Comparison of ENCODE assay signal across 9 cellular contexts in genomic region chr12:80632835-80633234, GRCh38.
DNase-seq lines count a peak whose midpoint lies in the region; ATAC-seq and TF ChIP-seq lines count a peak whose summit lies in the region.
"Had no signal": no experiment of that assay in that cellular context is flagged by ENCODE, and none has a peak within 500 bp of the region (broad histone marks: within the 10 kb centered on the region; RNA-seq: fewer than 3 reads in every experiment).

No MANE protein-coding gene starts in this region.

- CTCF ChIA-PET in CD8-positive, alpha-beta T cell (lab: Charles Lee), result no interaction called here

- H3K27me3 Mint-ChIP-seq in stimulated activated naive B cell treated with anti-CD40 and anti-IgM and Interleukin-4, amounts not matched to agents 10 μg/mL and 1 μg/mL and 100 μg/mL, for 72 hours, result no peaks in the 10 kb centered on the region
- no peaks in the 10 kb centered on the region for H3K27me3 Mint-ChIP-seq in CD8-positive, alpha-beta T cell (ENCODE audit: low read depth)

- no peaks in the 10 kb centered on the region for H3K36me3 ChIP-seq in adipocyte (ENCODE audit: control insufficient read depth, insufficient read depth, low read length, severe bottlenecking)
- no peaks in the 10 kb centered on the region for H3K36me3 ChIP-seq in lower lobe of right lung
- H3K36me3 ChIP-seq in CD8-positive, alpha-beta T cell (ENCODE audit: insufficient read depth, low read length), result no peaks in the 10 kb centered on the region
- H3K36me3 ChIP-seq: sigmoid colon had no signal

- H3K4me1 Mint-ChIP-seq in stimulated activated naive B cell treated with anti-CD40 and anti-IgM and Interleukin-4, amounts not matched to agents 10 μg/mL and 1 μg/mL and 100 μg/mL, for 72 hours, result no peaks in the 10 kb centered on the region
- no peaks in the 10 kb centered on the region for H3K4me1 Mint-ChIP-seq in CD8-positive, alpha-beta T cell (ENCODE audit: low read depth)

- H3K27ac ChIP-seq in lower lobe of right lung, result no peak overlapping the region
- no peak overlapping the region for H3K27ac ChIP-seq in CD8-positive, alpha-beta T cell (ENCODE audit: low read depth, low read length)
- H3K27ac ChIP-seq: sigmoid colon had no signal

- H3K9me3 Mint-ChIP-seq in stimulated activated naive B cell treated with anti-CD40 and anti-IgM and Interleukin-4, amounts not matched to agents 10 μg/mL and 1 μg/mL and 100 μg/mL, for 72 hours, result peaks cover 1 to 3% of the 10 kb centered on the region in 2 donors
- peaks cover 2% of the 10 kb centered on the region for H3K9me3 Mint-ChIP-seq in CD8-positive, alpha-beta T cell

- H3K36me3 Mint-ChIP-seq in stimulated activated naive B cell treated with anti-CD40 and anti-IgM and Interleukin-4, amounts not matched to agents 10 μg/mL and 1 μg/mL and 100 μg/mL, for 72 hours, result no peaks in the 10 kb centered on the region
- no peaks in the 10 kb centered on the region for H3K36me3 Mint-ChIP-seq in CD8-positive, alpha-beta T cell

- TF ChIP-seq CTCF in lower lobe of right lung (IDR thresholded peaks at IDR 0.05), result peak; percentile 6
- TF ChIP-seq CTCF in CD8-positive, alpha-beta T cell (IDR thresholded peaks at IDR 0.05), result no peak

- ATAC-seq in lower lobe of right lung (peak in 1 of 2 donors; percentile 7), GM21786 (IDR thresholded peaks at IDR 0.05; ENCODE audit: unreplicated experiment) (no peak)
- no peak for ATAC-seq in stimulated activated naive B cell treated with anti-CD40 and anti-IgM and Interleukin-4, amounts not matched to agents 10 μg/mL and 1 μg/mL and 100 μg/mL, for 72 hours (replicated peaks)
- no peak for ATAC-seq in CD8-positive, alpha-beta T cell

- intact Hi-C loops in lower lobe of right lung (cut with DNase I), result no loop called here
- intact Hi-C loops in CD8-positive, alpha-beta T cell (cut with DNase I, micrococcal nuclease), result no loop called here

- POLR2A ChIA-PET in CD8-positive, alpha-beta T cell (lab: Charles Lee), result no interaction called here

- DNase-seq in EH (ENCODE audit: low read depth) (peak; percentile 29), HuH-7 (ENCODE audit: low spot score) (peak; percentile 39), adipocyte (ENCODE audit: low read depth) (peak; percentile 4), lower lobe of right lung (no peak)
- DNase-seq in activated CD8-positive, alpha-beta memory T cell treated with anti-CD3 and anti-CD28 coated beads, Interleukin-2, amount 50 U/mL, for 4 hours, result no peak
- no peak for DNase-seq in stimulated activated naive B cell treated with anti-CD40 and anti-IgM and Interleukin-4, amounts not matched to agents 10 μg/mL and 1 μg/mL and 100 μg/mL, for 72 hours
- DNase-seq in CD8-positive, alpha-beta T cell, result no peak
- DNase-seq: sigmoid colon had no signal

- H3K27me3 ChIP-seq in adipocyte (replicated peaks; ENCODE audit: control insufficient read depth, insufficient read depth, low read length) (no peaks in the 10 kb centered on the region), lower lobe of right lung (ENCODE audit: low read depth) (no peaks in the 10 kb centered on the region)
- H3K27me3 ChIP-seq in CD8-positive, alpha-beta T cell (ENCODE audit: insufficient read depth, low read length), result no peaks in the 10 kb centered on the region
- H3K27me3 ChIP-seq: sigmoid colon had no signal

- no peak overlapping the region for H3K27ac Mint-ChIP-seq in stimulated activated naive B cell treated with anti-CD40 and anti-IgM and Interleukin-4, amounts not matched to agents 10 μg/mL and 1 μg/mL and 100 μg/mL, for 72 hours
- H3K27ac Mint-ChIP-seq in CD8-positive, alpha-beta T cell, result no peak overlapping the region

- H3K4me3 Mint-ChIP-seq in stimulated activated naive B cell treated with anti-CD40 and anti-IgM and Interleukin-4, amounts not matched to agents 10 μg/mL and 1 μg/mL and 100 μg/mL, for 72 hours, result no peak overlapping the region
- H3K4me3 Mint-ChIP-seq in CD8-positive, alpha-beta T cell, result no peak overlapping the region

- H3K4me1 ChIP-seq in adipocyte (ENCODE audit: control insufficient read depth, insufficient read depth, low read length) (peaks cover 7% of the 10 kb centered on the region), lower lobe of right lung (no peaks in the 10 kb centered on the region)
- H3K4me1 ChIP-seq in CD8-positive, alpha-beta T cell (ENCODE audit: insufficient read depth, low read length), result no peaks in the 10 kb centered on the region
- H3K4me1 ChIP-seq: sigmoid colon had no signal

- H3K4me3 ChIP-seq in adipocyte (ENCODE audit: low read length) (no peak overlapping the region), lower lobe of right lung (no peak overlapping the region)
- H3K4me3 ChIP-seq in CD8-positive, alpha-beta T cell (ENCODE audit: low read depth, low read length), result no peak overlapping the region
- H3K4me3 ChIP-seq: sigmoid colon had no signal

- H3K9me3 ChIP-seq in adipocyte (ENCODE audit: control insufficient read depth, low read length) (no peaks in the 10 kb centered on the region), lower lobe of right lung (no peaks in the 10 kb centered on the region)
- no peaks in the 10 kb centered on the region for H3K9me3 ChIP-seq in CD8-positive, alpha-beta T cell (ENCODE audit: low read length)
- H3K9me3 ChIP-seq: sigmoid colon had no signal

- no peak overlapping the region for H3K9ac ChIP-seq in adipocyte (ENCODE audit: low read length)

Comparison
In these comparisons a context has a peak if more than half of its experiments do, and no peak if none do; other contexts are left out.
1. DNase-seq: peak in EH (single experiment), HuH-7 (single experiment) and adipocyte (single experiment); none in lower lobe of right lung (single experiment), activated CD8-positive, alpha-beta memory T cell treated with anti-CD3 and anti-CD28 coated beads, Interleukin-2, amount 50 U/mL, for 4 hours (single experiment), stimulated activated naive B cell treated with anti-CD40 and anti-IgM and Interleukin-4, amounts not matched to agents 10 μg/mL and 1 μg/mL and 100 μg/mL, for 72 hours (single experiment) and CD8-positive, alpha-beta T cell (0 of 7).